8 cellular contexts compared by ENCODE assay signal in the genomic region with DNA sequence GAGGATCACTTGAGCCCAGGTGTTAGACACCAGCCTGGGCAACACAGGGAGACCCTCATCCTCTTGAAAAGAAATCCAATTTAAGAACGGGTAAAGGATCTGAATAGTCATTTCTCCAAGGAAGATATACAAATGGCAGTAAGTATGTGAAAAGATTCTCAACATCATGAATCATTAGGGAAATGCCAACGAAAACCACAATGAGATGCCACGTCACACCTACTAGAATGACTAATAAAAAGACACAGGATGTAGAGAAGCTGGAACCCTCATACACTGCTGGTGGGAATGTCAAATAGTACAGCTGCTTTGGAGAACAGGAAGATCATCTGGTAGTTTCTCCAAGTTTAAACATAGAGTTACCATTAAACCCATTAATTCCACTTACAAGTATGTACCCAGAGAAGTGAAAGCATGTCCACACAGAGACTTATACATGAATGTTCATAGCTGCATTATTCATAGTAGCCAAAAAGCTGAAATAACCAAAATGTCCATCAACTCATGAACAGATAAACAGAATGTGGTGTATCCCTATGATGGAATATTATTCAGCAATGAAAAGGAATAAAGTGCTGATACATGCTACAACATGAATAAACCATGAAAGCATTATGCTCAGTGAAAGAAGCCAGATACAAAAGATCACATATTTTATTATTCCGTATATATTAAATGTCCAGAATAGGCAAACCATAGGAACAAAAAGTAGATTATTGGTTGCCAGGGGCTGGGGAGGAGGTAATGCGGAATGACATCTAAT. TPM values are rescaled to one million over a fixed set of nuclear protein-coding genes. Genes with fewer than 3 reads are reported as not detected.
A peak's percentile ranks its signal among the peaks of the same experiment; 100 is the strongest.
DNase-seq lines count a peak whose midpoint lies in the region; ATAC-seq, FAIRE-seq and TF ChIP-seq lines count a peak whose summit lies in the region.

No MANE protein-coding gene starts in this region.

- no peaks in the 10 kb centered on the region for H3K36me3 ChIP-seq in PC-3 (ENCODE audit: low read depth, low read length)
- no peaks in the 10 kb centered on the region for H3K36me3 ChIP-seq in bronchial epithelial cell (ENCODE audit: control insufficient read depth, insufficient read depth, low read length)
- no peaks in the 10 kb centered on the region for H3K36me3 ChIP-seq in tibial nerve

- WGBS in tibial nerve, 2 donors = 82 to 84% methylated on average over 5 of the region's 5 CpGs

- H3K9me2 ChIP-seq in PC-3 (replicated peaks; ENCODE audit: low read length) = no peaks in the 10 kb centered on the region

- peaks cover 9% of the 10 kb centered on the region for H3F3A ChIP-seq in PC-3 (ENCODE audit: low read length, unreplicated experiment)

- TF ChIP-seq POLR2A in tibial nerve (IDR thresholded peaks at IDR 0.05) = no peak

- intact Hi-C loops in PC-3 (cut with micrococcal nuclease) = loop anchor here (1.0 to 10.0 kb wide), 3 partner anchors 13 to 131 kb away; a partner anchor contains a TSS

- H3K79me2 ChIP-seq in PC-3 (ENCODE audit: low read length) = no peaks in the 10 kb centered on the region

- H3K4me2 ChIP-seq in PC-3 (ENCODE audit: low read length) = peak overlapping the region; percentile 76

- DNase-seq in PC-3 = peak; percentile 96
- peak; percentile 98 for DNase-seq in bronchial epithelial cell (ENCODE audit: low read depth)
- DNase-seq in stimulated activated CD4-positive, alpha-beta T cell treated with anti-CD3 and anti-CD28 coated beads, Interleukin-2, amount 100 ng/mL, for 4 hours (ENCODE audit: low read depth) = peak; percentile 32
- no peak for DNase-seq in NCI-H69 (lab: John Stamatoyannopoulos, UW)
- no peak for DNase-seq in tibial nerve (ENCODE audit: low spot score in 2 of 2)
- no peak for DNase-seq in T-helper 9 cell

- CTCF ChIA-PET in PC-3 (lab: Charles Lee) = interaction anchor here (0.6 to 0.8 kb wide), 3 partner anchors 41 to 246 kb away, joined by 3 to 4 read pairs (median 4); no protein-coding TSS in a partner anchor

- H3K4me3 ChIP-seq in PC-3 (ENCODE audit: low read length) (peak overlapping the region; percentile 34; the same call in 1 of the 2 replicates), bronchial epithelial cell (ENCODE audit: low read depth, low read length) (no peak overlapping the region), tibial nerve (no peak overlapping the region)

- H3K27me3 ChIP-seq in PC-3 (ENCODE audit: low read length) = no peaks in the 10 kb centered on the region
- H3K27me3 ChIP-seq in bronchial epithelial cell (ENCODE audit: control insufficient read depth, insufficient read depth, low read length) = no peaks in the 10 kb centered on the region
- H3K27me3 ChIP-seq in tibial nerve = no peaks in the 10 kb centered on the region

- peak overlapping the region; percentile 85 for H3K9ac ChIP-seq in PC-3 (ENCODE audit: low read length)

- H3K27ac ChIP-seq in PC-3 (ENCODE audit: low read length) (peak overlapping the region; percentile 95), tibial nerve (no peak overlapping the region)

- no peak for TF ChIP-seq EP300 in tibial nerve (IDR thresholded peaks at IDR 0.05)

- H4K20me1 ChIP-seq in PC-3 (ENCODE audit: low read length) = no peaks in the 10 kb centered on the region

- no peak overlapping the region for H2AFZ ChIP-seq in PC-3 (ENCODE audit: low read length)

- POLR2A ChIA-PET in PC-3 (lab: Charles Lee; ENCODE audit: unreplicated experiment) = interaction anchor here (0.6 to 0.7 kb wide), 2 partner anchors 10 to 247 kb away, joined by 4 to 9 read pairs; no protein-coding TSS in a partner anchor

- BruUV-seq in PC-3 (replicated peaks; lab: Mats Ljungman, UMichigan) = TSS peak; percentile 90

- H3K4me1 ChIP-seq in PC-3 (ENCODE audit: insufficient read depth, low read length) (peaks cover 20% of the 10 kb centered on the region), tibial nerve (no peaks in the 10 kb centered on the region)

- peak; percentile 82 for FAIRE-seq in bronchial epithelial cell (lab: Jason Lieb, UNC)

- H3K9me3 ChIP-seq in PC-3 (ENCODE audit: low read length) (no peaks in the 10 kb centered on the region), tibial nerve (no peaks in the 10 kb centered on the region)

- no peak for TF ChIP-seq CTCF in PC-3 (conservative IDR thresholded peaks at IDR 0.05; ENCODE audit: low read depth, low read length)
- no peak for TF ChIP-seq CTCF in bronchial epithelial cell (IDR thresholded peaks at IDR 0.05; ENCODE audit: insufficient read depth, low read length, severe bottlenecking)
- no peak for TF ChIP-seq CTCF in tibial nerve (IDR thresholded peaks at IDR 0.05)

- ATAC-seq in GM21737 (IDR thresholded peaks at IDR 0.05; ENCODE audit: unreplicated experiment) (peak; percentile 50), PC-3 (peak; percentile 78), HG02852 (IDR thresholded peaks at IDR 0.05; ENCODE audit: unreplicated experiment) (no peak)

RNA-seq across cellular contexts. Expression of a gene that starts 13.1 kb away (rescaled TPM):
- total RNA-seq in PC-3 (2014; rRNA removed) = 18.3 and 26.6 TPM in 2 replicates
- 5.5 and 8.1 TPM in 2 replicates for total RNA-seq in bronchial epithelial cell
- total RNA-seq in tibial nerve = 10 to 100 TPM; 24.7 to 48.9 (median 32.7) TPM

Comparison
In these comparisons a context has a peak if more than half of its experiments do, and no peak if none do; other contexts are left out.
1. DNase-seq: peak in PC-3 (single experiment), bronchial epithelial cell (single experiment) and stimulated activated CD4-positive, alpha-beta T cell treated with anti-CD3 and anti-CD28 coated beads, Interleukin-2, amount 100 ng/mL, for 4 hours (single experiment); none in NCI-H69 (single experiment), tibial nerve (0 of 2) and T-helper 9 cell (single experiment).